Comparison of ENCODE assay signal across 1 cellular context in the genomic region with DNA sequence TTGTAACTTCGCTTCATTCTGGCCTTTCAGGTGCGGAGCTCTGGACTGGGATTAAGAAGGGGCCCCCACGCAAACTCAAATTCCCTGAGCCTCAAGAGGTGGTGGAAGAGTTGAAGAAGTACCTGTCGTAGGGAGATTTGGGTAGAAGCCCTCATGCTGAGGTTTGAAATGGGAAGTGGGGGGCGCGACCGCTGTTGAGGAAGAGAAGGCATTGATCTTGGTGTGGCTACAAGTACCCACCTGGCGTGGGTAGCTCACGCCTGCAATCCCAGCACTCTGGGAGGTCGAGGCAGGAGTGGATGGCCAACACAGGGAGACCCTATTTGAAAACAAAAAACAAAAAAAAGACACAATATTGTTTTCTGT.
TF ChIP-seq lines count a peak whose summit lies in the region.

No MANE protein-coding gene starts in this region.

TF ChIP-seq in HepG2, 621 proteins besides CTCF, POLR2A, EP300 and RAD21:
- TF ChIP-seq, protein P1, sequence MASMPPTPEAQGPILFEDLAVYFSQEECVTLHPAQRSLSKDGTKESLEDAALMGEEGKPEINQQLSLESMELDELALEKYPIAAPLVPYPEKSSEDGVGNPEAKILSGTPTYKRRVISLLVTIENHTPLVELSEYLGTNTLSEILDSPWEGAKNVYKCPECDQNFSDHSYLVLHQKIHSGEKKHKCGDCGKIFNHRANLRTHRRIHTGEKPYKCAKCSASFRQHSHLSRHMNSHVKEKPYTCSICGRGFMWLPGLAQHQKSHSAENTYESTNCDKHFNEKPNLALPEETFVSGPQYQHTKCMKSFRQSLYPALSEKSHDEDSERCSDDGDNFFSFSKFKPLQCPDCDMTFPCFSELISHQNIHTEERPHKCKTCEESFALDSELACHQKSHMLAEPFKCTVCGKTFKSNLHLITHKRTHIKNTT (CRISPR knock-in tag; IDR thresholded peaks at IDR 0.05) = no peak
- TF ChIP-seq, protein P2, sequence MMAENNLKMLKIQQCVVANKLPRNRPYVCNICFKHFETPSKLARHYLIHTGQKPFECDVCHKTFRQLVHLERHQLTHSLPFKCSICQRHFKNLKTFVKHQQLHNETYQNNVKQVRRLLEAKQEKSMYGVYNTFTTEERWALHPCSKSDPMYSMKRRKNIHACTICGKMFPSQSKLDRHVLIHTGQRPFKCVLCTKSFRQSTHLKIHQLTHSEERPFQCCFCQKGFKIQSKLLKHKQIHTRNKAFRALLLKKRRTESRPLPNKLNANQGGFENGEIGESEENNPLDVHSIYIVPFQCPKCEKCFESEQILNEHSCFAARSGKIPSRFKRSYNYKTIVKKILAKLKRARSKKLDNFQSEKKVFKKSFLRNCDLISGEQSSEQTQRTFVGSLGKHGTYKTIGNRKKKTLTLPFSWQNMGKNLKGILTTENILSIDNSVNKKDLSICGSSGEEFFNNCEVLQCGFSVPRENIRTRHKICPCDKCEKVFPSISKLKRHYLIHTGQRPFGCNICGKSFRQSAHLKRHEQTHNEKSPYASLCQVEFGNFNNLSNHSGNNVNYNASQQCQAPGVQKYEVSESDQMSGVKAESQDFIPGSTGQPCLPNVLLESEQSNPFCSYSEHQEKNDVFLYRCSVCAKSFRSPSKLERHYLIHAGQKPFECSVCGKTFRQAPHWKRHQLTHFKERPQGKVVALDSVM (CRISPR knock-in tag; IDR thresholded peaks at IDR 0.05) = no peak
- TF ChIP-seq NFIB (CRISPR knock-in tag; IDR thresholded peaks at IDR 0.05; ENCODE audit: borderline replicate concordance) (no peak), TEAD3 (CRISPR knock-in tag; optimal IDR thresholded peaks at IDR 0.05; ENCODE audit: borderline replicate concordance) (no peak)
- TF ChIP-seq, protein P3, sequence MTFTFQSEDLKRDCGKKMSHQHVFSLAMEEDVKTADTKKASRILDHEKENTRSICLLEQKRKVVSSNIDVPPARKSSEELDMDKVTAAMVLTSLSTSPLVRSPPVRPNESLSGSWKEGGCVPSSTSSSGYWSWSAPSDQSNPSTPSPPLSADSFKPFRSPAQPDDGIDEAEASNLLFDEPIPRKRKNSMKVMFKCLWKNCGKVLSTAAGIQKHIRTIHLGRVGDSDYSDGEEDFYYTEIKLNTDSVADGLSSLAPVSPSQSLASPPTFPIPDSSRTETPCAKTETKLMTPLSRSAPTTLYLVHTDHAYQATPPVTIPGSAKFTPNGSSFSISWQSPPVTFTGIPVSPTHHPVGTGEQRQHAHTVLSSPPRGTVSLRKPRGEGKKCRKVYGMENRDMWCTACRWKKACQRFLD (CRISPR knock-in tag; IDR thresholded peaks at IDR 0.05; ENCODE audit: borderline replicate concordance) = no peak
- TF ChIP-seq, protein P4, sequence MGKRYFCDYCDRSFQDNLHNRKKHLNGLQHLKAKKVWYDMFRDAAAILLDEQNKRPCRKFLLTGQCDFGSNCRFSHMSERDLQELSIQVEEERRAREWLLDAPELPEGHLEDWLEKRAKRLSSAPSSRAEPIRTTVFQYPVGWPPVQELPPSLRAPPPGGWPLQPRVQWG (CRISPR knock-in tag; IDR thresholded peaks at IDR 0.05; ENCODE audit: borderline replicate concordance, low read depth) = no peak
